23 cellular contexts compared by ENCODE assay signal in the genomic region with DNA sequence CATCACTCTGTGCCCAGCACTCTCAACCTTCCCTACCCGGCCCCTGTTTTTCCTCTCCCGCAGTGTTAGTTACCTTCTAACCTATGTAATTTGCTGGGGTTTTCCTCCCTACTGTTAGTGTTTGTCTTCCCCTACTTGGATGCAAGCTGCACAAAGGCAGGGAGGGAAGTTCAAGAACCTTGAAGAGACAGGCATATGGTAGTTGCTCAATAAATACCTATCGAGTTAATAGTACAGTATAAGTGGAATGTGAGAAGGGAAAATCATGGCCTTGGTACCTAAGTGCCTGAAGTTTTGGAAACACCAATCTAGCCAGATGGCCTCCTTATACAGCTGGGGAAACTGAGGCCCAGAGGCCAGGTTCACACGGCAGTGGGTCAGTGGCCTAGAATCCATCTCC. TPM values are rescaled to one million over a fixed set of nuclear protein-coding genes. Genes with fewer than 3 reads are reported as not detected.
DNase-seq lines count a peak whose midpoint lies in the region; ATAC-seq and TF ChIP-seq lines count a peak whose summit lies in the region.
"Had no signal": no experiment of that assay in that cellular context is flagged by ENCODE, and none has a peak within 500 bp of the region (broad histone marks: within the 10 kb centered on the region; RNA-seq: fewer than 3 reads in every experiment).

No MANE protein-coding gene starts in this region.

- no peak overlapping the region for H2AK5ac ChIP-seq in mesendoderm (ENCODE audit: low read length)

- peaks cover 40% of the 10 kb centered on the region for H3K4me1 Mint-ChIP-seq in brain
- peaks cover 10% of the 10 kb centered on the region for H3K4me1 Mint-ChIP-seq in stimulated activated effector memory CD8-positive, alpha-beta T cell treated with anti-CD3 and anti-CD28 coated beads, Interleukin-12 subunit alpha, Interleukin-12 subunit beta, amount 100 ng/mL, for 72 hours
- H3K4me1 Mint-ChIP-seq in T-cell, result peaks cover 0 to 2% (median 0%) of the 10 kb centered on the region in 3 donors

- H2BK120ac ChIP-seq in mesendoderm (ENCODE audit: low read depth, low read length), result no peak overlapping the region

- peaks cover 21% of the 10 kb centered on the region for H3K4me1 ChIP-seq in mesendoderm (ENCODE audit: control insufficient read depth, low read depth, low read length)

- peak overlapping the region; percentile 2 to 37 (median 23) for H3K27ac Mint-ChIP-seq in brain
- peak overlapping the region; percentile 9 for H3K27ac Mint-ChIP-seq in stimulated activated effector memory CD8-positive, alpha-beta T cell treated with anti-CD3 and anti-CD28 coated beads, Interleukin-12 subunit alpha, Interleukin-12 subunit beta, amount 100 ng/mL, for 72 hours
- no peak overlapping the region for H3K27ac Mint-ChIP-seq in T-cell
- H3K27ac Mint-ChIP-seq: activated naive CD4-positive, alpha-beta T cell treated with anti-CD3 and anti-CD28 coated beads, Interleukin-2, amount 10 ng/mL, durations not matched to agents 7 days and 5 days; activated T-cell treated with anti-CD3 and anti-CD28 coated beads, Interleukin-2, amount 50 U/mL, for 72 hours; CD8-positive, alpha-beta T cell had no signal

- H3K4me3 ChIP-seq in mesendoderm (ENCODE audit: low read length), result no peak overlapping the region
- H3K4me3 ChIP-seq: upper lobe of right lung had no signal

- H3K4me3 Mint-ChIP-seq in brain (no peak overlapping the region), T-cell (no peak overlapping the region)
- H3K4me3 Mint-ChIP-seq in stimulated activated effector memory CD8-positive, alpha-beta T cell treated with anti-CD3 and anti-CD28 coated beads, Interleukin-12 subunit alpha, Interleukin-12 subunit beta, amount 100 ng/mL, for 72 hours, result no peak overlapping the region
- H3K4me3 Mint-ChIP-seq: activated naive CD4-positive, alpha-beta T cell treated with anti-CD3 and anti-CD28 coated beads, Interleukin-2, amount 10 ng/mL, durations not matched to agents 7 days and 5 days; activated T-cell treated with anti-CD3 and anti-CD28 coated beads, Interleukin-2, amount 50 U/mL, for 72 hours; CD8-positive, alpha-beta T cell had no signal

- H3K56ac ChIP-seq in mesendoderm (ENCODE audit: low read length), result peak overlapping the region; percentile 72

- H2BK15ac ChIP-seq in mesendoderm (replicated peaks; ENCODE audit: low read depth), result no peak overlapping the region

- peak overlapping the region; percentile 41 for H3K27ac ChIP-seq in mesendoderm (ENCODE audit: low read depth, low read length)
- H3K27ac ChIP-seq: KMS-11, neutrophil, upper lobe of right lung had no signal

- H3K36me3 ChIP-seq in mesendoderm (ENCODE audit: control insufficient read depth, insufficient read depth, low read length), result peaks cover 4% of the 10 kb centered on the region
- H3K36me3 ChIP-seq: neutrophil had no signal

- POLR2A ChIA-PET in T-cell (lab: Charles Lee), result no interaction called here

- peak overlapping the region; percentile 0 for H3K18ac ChIP-seq in mesendoderm (ENCODE audit: low read length)

- H3K27me3 Mint-ChIP-seq in brain (no peaks in the 10 kb centered on the region), T-cell (no peaks in the 10 kb centered on the region)

- H3K4ac ChIP-seq in mesendoderm (ENCODE audit: low read depth, low read length), result peak overlapping the region; percentile 39

- no peaks in the 10 kb centered on the region for H3K79me1 ChIP-seq in mesendoderm (ENCODE audit: low read length)

- no CpG with 5 or more reads among the region's 4 CpGs for WGBS in mesendoderm (ENCODE audit: extremely low coverage, insufficient coverage, low lambda C conversion rate)

- H3K27me3 ChIP-seq in mesendoderm (ENCODE audit: insufficient read depth, low read length, poor library complexity), result no peaks in the 10 kb centered on the region
- H3K27me3 ChIP-seq: upper lobe of right lung had no signal

- H3K9ac ChIP-seq in mesendoderm (ENCODE audit: low read length), result no peak overlapping the region
- H3K9ac ChIP-seq: KMS-11 had no signal

- H3K23ac ChIP-seq in mesendoderm (ENCODE audit: low read length), result no peak overlapping the region

- H3K36me3 Mint-ChIP-seq in brain (no peaks in the 10 kb centered on the region), T-cell (no peaks in the 10 kb centered on the region)
- no peaks in the 10 kb centered on the region for H3K36me3 Mint-ChIP-seq in stimulated activated effector memory CD8-positive, alpha-beta T cell treated with anti-CD3 and anti-CD28 coated beads, Interleukin-12 subunit alpha, Interleukin-12 subunit beta, amount 100 ng/mL, for 72 hours
- H3K36me3 Mint-ChIP-seq: activated naive CD4-positive, alpha-beta T cell treated with anti-CD3 and anti-CD28 coated beads, Interleukin-2, amount 10 ng/mL, durations not matched to agents 7 days and 5 days; CD8-positive, alpha-beta T cell had no signal

- DNase-seq in EH (ENCODE audit: low read depth) (peak; percentile 51), mesendoderm (no peak), cerebellum (ENCODE audit: low spot score) (no peak), sciatic nerve (ENCODE audit: low spot score) (no peak), T-cell (no peak)
- DNase-seq in stimulated activated effector memory CD8-positive, alpha-beta T cell treated with anti-CD3 and anti-CD28 coated beads, Interleukin-12 subunit alpha, Interleukin-12 subunit beta, amount 100 ng/mL, for 72 hours (ENCODE audit: low spot score in 2 of 2), result no peak
- DNase-seq: activated CD4-positive, alpha-beta T cell treated with anti-CD3 and anti-CD28 coated beads for 48 hours; activated naive CD4-positive, alpha-beta T cell treated with anti-CD3 and anti-CD28 coated beads, Interleukin-2, amount 10 ng/mL, durations not matched to agents 7 days and 5 days; activated T-cell treated with anti-CD3 and anti-CD28 coated beads, Interleukin-2, amount 50 U/mL, for 72 hours; anterior cingulate cortex; CD8-positive, alpha-beta T cell; effector CD8-positive, alpha-beta T cell; erythroblast; HCEC 1CT; midbrain; NCI-H1694; NCI-H2171; NCI-H524 treated with DMSO at 0.1 percent for 48 hours; T-helper 2 cell; upper lobe of right lung had no signal

- CTCF ChIA-PET in T-cell (lab: Charles Lee), result interaction anchor here in 1 of 2 donors (0.6 to 0.7 kb wide), 2 partner anchors 62 to 275 kb away, joined by 3 to 5 read pairs; no protein-coding TSS in a partner anchor

- H4K5ac ChIP-seq in mesendoderm (ENCODE audit: low read length), result no peak overlapping the region

- ATAC-seq in stimulated activated effector memory CD8-positive, alpha-beta T cell treated with anti-CD3 and anti-CD28 coated beads, Interleukin-12 subunit alpha, Interleukin-12 subunit beta, amount 100 ng/mL, for 72 hours, result no peak
- ATAC-seq in sciatic nerve, result no peak
- ATAC-seq in T-cell (replicated peaks in 1 of 4), result no peak
- ATAC-seq: activated T-cell treated with anti-CD3 and anti-CD28 coated beads, Interleukin-2, amount 50 U/mL, for 72 hours; CD8-positive, alpha-beta T cell had no signal

- H2BK5ac ChIP-seq in mesendoderm (ENCODE audit: low read length), result no peak overlapping the region

- H3K9me3 Mint-ChIP-seq in brain (no peaks in the 10 kb centered on the region), T-cell (no peaks in the 10 kb centered on the region)
- H3K9me3 Mint-ChIP-seq in stimulated activated effector memory CD8-positive, alpha-beta T cell treated with anti-CD3 and anti-CD28 coated beads, Interleukin-12 subunit alpha, Interleukin-12 subunit beta, amount 100 ng/mL, for 72 hours, result no peaks in the 10 kb centered on the region
- H3K9me3 Mint-ChIP-seq: activated naive CD4-positive, alpha-beta T cell treated with anti-CD3 and anti-CD28 coated beads, Interleukin-2, amount 10 ng/mL, durations not matched to agents 7 days and 5 days; activated T-cell treated with anti-CD3 and anti-CD28 coated beads, Interleukin-2, amount 50 U/mL, for 72 hours; CD8-positive, alpha-beta T cell had no signal

- no peaks in the 10 kb centered on the region for H3K79me2 ChIP-seq in mesendoderm (ENCODE audit: control insufficient read depth, insufficient read depth, low read length)

- H4K8ac ChIP-seq in mesendoderm (ENCODE audit: low read depth, low read length), result no peak overlapping the region

- intact Hi-C loops in sciatic nerve (cut with DNase I), result loop anchor here (2.0 to 10.0 kb wide), 2 partner anchors 85 to 223 kb away; a partner anchor contains a TSS

- no peak overlapping the region for H3K4me2 ChIP-seq in mesendoderm (ENCODE audit: low read length)
- H3K4me2 ChIP-seq: KMS-11 had no signal

- TF ChIP-seq CTCF in brain (conservative IDR thresholded peaks at IDR 0.05), result no peak

RNA-seq across cellular contexts. Expression of a gene that starts 24.2 kb away (rescaled TPM):
- polyA plus RNA-seq in brain (ENCODE audit: insufficient read depth, low read depth, low replicate concordance), result 32.0 TPM
- polyA plus RNA-seq in mesendoderm (2013, experiment 1 of 2), result 15.5 TPM
- polyA plus RNA-seq in mesendoderm (2013, experiment 2 of 2), result 14.7 TPM
- 37.9 TPM for total RNA-seq in cerebellum
- total RNA-seq in sciatic nerve, result 215 TPM
- 1 to 10 TPM in 3 of 5 donors, under 1 TPM in 2; 0.32 to 3.6 (median 1.6) TPM for total RNA-seq in T-cell

RNA-seq across cellular contexts. Expression of a gene that starts 35.1 kb away (rescaled TPM):
- not detected for polyA plus RNA-seq in brain (ENCODE audit: insufficient read depth, low read depth, low replicate concordance)
- 4.8 TPM for polyA plus RNA-seq in mesendoderm (2013, experiment 1 of 2)
- 4.8 TPM for polyA plus RNA-seq in mesendoderm (2013, experiment 2 of 2)
- total RNA-seq in cerebellum (not detected), sciatic nerve (not detected), T-cell (under 1 TPM in 1 of 5 donors, not detected in 4; 0.23 TPM)
- total RNA-seq: activated T-cell treated with anti-CD3 and anti-CD28 coated beads, Interleukin-2, amount 50 U/mL, for 72 hours; CD8-positive, alpha-beta T cell; upper lobe of right lung had no signal

RNA-seq across cellular contexts. Expression of a gene that starts 45.1 kb away (rescaled TPM):
- 13.2 TPM for polyA plus RNA-seq in brain (ENCODE audit: insufficient read depth, low read depth, low replicate concordance)
- polyA plus RNA-seq in mesendoderm (2013, experiment 1 of 2), result 0.04 TPM
- 0.11 TPM for polyA plus RNA-seq in mesendoderm (2013, experiment 2 of 2)
- 8.7 TPM for total RNA-seq in cerebellum
- total RNA-seq in sciatic nerve, result 74.8 TPM
- under 1 TPM in 4 of 5 donors, not detected in 1; 0.36 to 0.95 (median 0.58) TPM for total RNA-seq in T-cell

RNA-seq across cellular contexts. Expression of a gene that starts 58.4 kb away (rescaled TPM):
- 4.1 TPM for polyA plus RNA-seq in brain (ENCODE audit: insufficient read depth, low read depth, low replicate concordance)
- 0.01 TPM for polyA plus RNA-seq in mesendoderm (2013, experiment 1 of 2)
- polyA plus RNA-seq in mesendoderm (2013, experiment 2 of 2), result 0.04 TPM
- total RNA-seq in cerebellum, result 5.9 TPM
- not detected for total RNA-seq in sciatic nerve
- total RNA-seq in T-cell, result not detected
- total RNA-seq: activated T-cell treated with anti-CD3 and anti-CD28 coated beads, Interleukin-2, amount 50 U/mL, for 72 hours; CD8-positive, alpha-beta T cell; upper lobe of right lung had no signal

Comparison
In these comparisons a context has a peak if more than half of its experiments do, and no peak if none do; other contexts are left out.
1. H3K27ac Mint-ChIP-seq: peak in brain (5 of 5) and stimulated activated effector memory CD8-positive, alpha-beta T cell treated with anti-CD3 and anti-CD28 coated beads, Interleukin-12 subunit alpha, Interleukin-12 subunit beta, amount 100 ng/mL, for 72 hours (single experiment); none in T-cell (0 of 2).